In genomic region chr11:56887940-56888339, GRCh38 we compare ENCODE assay signal across 28 cellular contexts.
"Had no signal": no experiment of that assay in that cellular context is flagged by ENCODE, and none has a peak within 500 bp of the region (broad histone marks: within the 10 kb centered on the region; RNA-seq: fewer than 3 reads in every experiment).

No MANE protein-coding gene starts in this region.

- H3K27me3 ChIP-seq: colonic mucosa, esophagus muscularis mucosa, foreskin keratinocyte, gastrocnemius medialis, hepatocyte had no signal

- H3K4me2 ChIP-seq: hepatocyte had no signal

- H3K9me3 ChIP-seq: colonic mucosa, esophagus muscularis mucosa, esophagus squamous epithelium, gastrocnemius medialis, gastroesophageal sphincter, heart left ventricle, heart right ventricle had no signal

- H3K27ac ChIP-seq: colonic mucosa, coronary artery, dorsolateral prefrontal cortex, epithelial cell of prostate, esophagus muscularis mucosa, esophagus squamous epithelium, foreskin keratinocyte, gastrocnemius medialis, gastroesophageal sphincter, heart left ventricle, heart right ventricle, hepatocyte had no signal

- H2AFZ ChIP-seq: hepatocyte had no signal

- FAIRE-seq: endometrium, endothelial cell of umbilical vein, frontal cortex had no signal

- DNase-seq: colonic mucosa; cortex of kidney; dermis blood vessel endothelial cell; dorsolateral prefrontal cortex; effector CD4-positive, alpha-beta T cell; effector CD8-positive, alpha-beta T cell; effector memory CD4-positive, alpha-beta T cell; effector memory CD8-positive, alpha-beta T cell; endodermal cell; erythroblast; esophagus squamous epithelium; foreskin fibroblast; foreskin keratinocyte; foreskin melanocyte; gastrocnemius medialis; glutamatergic neuron; head of caudate nucleus; heart left ventricle; heart right ventricle had no signal

- ATAC-seq: effector memory CD8-positive, alpha-beta T cell; esophagus mucosa; foreskin keratinocyte; gastrocnemius medialis; gastroesophageal sphincter; heart left ventricle; heart right ventricle had no signal

- H3K36me3 ChIP-seq: colonic mucosa, esophagus muscularis mucosa, esophagus squamous epithelium, gastrocnemius medialis, gastroesophageal sphincter, heart left ventricle, heart right ventricle had no signal

- H3K4me1 ChIP-seq: colonic mucosa, esophagus muscularis mucosa, gastrocnemius medialis had no signal

- H3K4me3 ChIP-seq: colonic mucosa, coronary artery, dorsolateral prefrontal cortex, esophagus muscularis mucosa, esophagus squamous epithelium, gastrocnemius medialis, gastroesophageal sphincter, heart left ventricle, heart right ventricle, hepatocyte had no signal

- H3K79me2 ChIP-seq: hepatocyte had no signal
